In genomic region chr10:103716206-103717160, GRCh38 we compare ENCODE assay signal across 15 cellular contexts.
DNase-seq lines count a peak whose midpoint lies in the region; ATAC-seq and TF ChIP-seq lines count a peak whose summit lies in the region.
"Had no signal": no experiment of that assay in that cellular context is flagged by ENCODE, and none has a peak within 500 bp of the region (broad histone marks: within the 10 kb centered on the region; RNA-seq: fewer than 3 reads in every experiment).

No MANE protein-coding gene starts in this region.

- no peak overlapping the region for H2AFZ ChIP-seq in hepatocyte

- no peak overlapping the region for H3K4me3 ChIP-seq in hepatocyte
- no peak overlapping the region for H3K4me3 ChIP-seq in prostate gland
- H3K4me3 ChIP-seq: GM12878 had no signal

- no peaks in the 10 kb centered on the region for H3K27me3 ChIP-seq in hepatocyte
- no peaks in the 10 kb centered on the region for H3K27me3 ChIP-seq in prostate gland (replicated peaks; ENCODE audit: insufficient read depth)
- H3K27me3 ChIP-seq: brain microvascular endothelial cell had no signal

- H3K9me3 ChIP-seq in hepatocyte (ENCODE audit: low read depth), result no peaks in the 10 kb centered on the region
- no peaks in the 10 kb centered on the region for H3K9me3 ChIP-seq in prostate gland

- H3K27me3 Mint-ChIP-seq in activated T-helper 17 cell treated with anti-CD3 and anti-CD28 coated beads, Interleukin-2, amount 50 U/mL, for 72 hours, result no peaks in the 10 kb centered on the region
- peaks cover under 1% of the 10 kb centered on the region for H3K27me3 Mint-ChIP-seq in activated CD8-positive, alpha-beta T cell treated with anti-CD3 and anti-CD28 coated beads, Interleukin-2, amount 10 ng/mL, durations not matched to agents 7 days and 5 days (ENCODE audit: low read depth)
- H3K27me3 Mint-ChIP-seq: CD4-positive, alpha-beta memory T cell had no signal

- H3K36me3 Mint-ChIP-seq in activated T-helper 17 cell treated with anti-CD3 and anti-CD28 coated beads, Interleukin-2, amount 50 U/mL, for 72 hours (ENCODE audit: low read depth), result no peaks in the 10 kb centered on the region
- H3K36me3 Mint-ChIP-seq in activated CD8-positive, alpha-beta T cell treated with anti-CD3 and anti-CD28 coated beads, Interleukin-2, amount 10 ng/mL, durations not matched to agents 7 days and 5 days (ENCODE audit: low read depth), result no peaks in the 10 kb centered on the region
- H3K36me3 Mint-ChIP-seq: CD4-positive, alpha-beta memory T cell; naive B cell had no signal

- H3K27ac ChIP-seq in hepatocyte, result peak overlapping the region; percentile 51
- peak overlapping the region; percentile 74 to 80 for H3K27ac ChIP-seq in prostate gland
- H3K27ac ChIP-seq: brain microvascular endothelial cell had no signal

- H3K4me3 Mint-ChIP-seq in activated T-helper 17 cell treated with anti-CD3 and anti-CD28 coated beads, Interleukin-2, amount 50 U/mL, for 72 hours, result no peak overlapping the region
- no peak overlapping the region for H3K4me3 Mint-ChIP-seq in activated CD8-positive, alpha-beta T cell treated with anti-CD3 and anti-CD28 coated beads, Interleukin-2, amount 10 ng/mL, durations not matched to agents 7 days and 5 days
- H3K4me3 Mint-ChIP-seq: CD4-positive, alpha-beta memory T cell; naive B cell; T-helper 1 cell treated with Interleukin-12 subunit alpha and Interleukin-12 subunit beta and Interleukin-4 antibody, amounts not matched to agents 30 μg/mL and 1 μg/mL, for 36 hours had no signal

- H3K4me1 Mint-ChIP-seq in activated T-helper 17 cell treated with anti-CD3 and anti-CD28 coated beads, Interleukin-2, amount 50 U/mL, for 72 hours, result peaks cover 5% of the 10 kb centered on the region
- H3K4me1 Mint-ChIP-seq in activated CD8-positive, alpha-beta T cell treated with anti-CD3 and anti-CD28 coated beads, Interleukin-2, amount 10 ng/mL, durations not matched to agents 7 days and 5 days (ENCODE audit: low read depth), result peaks cover 9% of the 10 kb centered on the region
- H3K4me1 Mint-ChIP-seq: naive B cell had no signal

- H3K9me3 Mint-ChIP-seq in activated T-helper 17 cell treated with anti-CD3 and anti-CD28 coated beads, Interleukin-2, amount 50 U/mL, for 72 hours, result no peaks in the 10 kb centered on the region
- H3K9me3 Mint-ChIP-seq in activated CD8-positive, alpha-beta T cell treated with anti-CD3 and anti-CD28 coated beads, Interleukin-2, amount 10 ng/mL, durations not matched to agents 7 days and 5 days (ENCODE audit: insufficient read depth), result no peaks in the 10 kb centered on the region
- H3K9me3 Mint-ChIP-seq: CD4-positive, alpha-beta memory T cell; naive B cell; T-helper 1 cell treated with Interleukin-12 subunit alpha and Interleukin-12 subunit beta and Interleukin-4 antibody, amounts not matched to agents 30 μg/mL and 1 μg/mL, for 36 hours had no signal

- TF ChIP-seq CTCF in hepatocyte (IDR thresholded peaks at IDR 0.05; ENCODE audit: poor library complexity) (no peak), prostate gland (IDR thresholded peaks at IDR 0.05) (peak in 2 of 4 experiments; percentile 48 to 53)

- no peaks in the 10 kb centered on the region for H3K9me2 ChIP-seq in hepatocyte (replicated peaks; ENCODE audit: insufficient read depth)

- DNase-seq in COLO829 (ENCODE audit: low spot score) (peak; percentile 66), hepatocyte (ENCODE audit: low spot score) (no peak), prostate gland (ENCODE audit: low spot score) (peak; percentile 83)
- DNase-seq in activated CD8-positive, alpha-beta T cell treated with anti-CD3 and anti-CD28 coated beads, Interleukin-2, amount 10 ng/mL, durations not matched to agents 7 days and 5 days, result no peak
- DNase-seq: brain microvascular endothelial cell; CD4-positive, alpha-beta memory T cell; Karpas-422; naive B cell; NCI-H446 treated with DMSO at 0.1 percent for 48 hours had no signal

- H3K79me2 ChIP-seq in hepatocyte, result no peaks in the 10 kb centered on the region

- peaks cover 11% of the 10 kb centered on the region for H3K4me1 ChIP-seq in hepatocyte (ENCODE audit: insufficient read depth)
- H3K4me1 ChIP-seq in prostate gland (replicated peaks), result peaks cover 5% of the 10 kb centered on the region

- H3K36me3 ChIP-seq in hepatocyte (replicated peaks; ENCODE audit: insufficient read depth, low read depth) (no peaks in the 10 kb centered on the region), prostate gland (no peaks in the 10 kb centered on the region)
- H3K36me3 ChIP-seq: brain microvascular endothelial cell had no signal

- no peak overlapping the region for H3K4me2 ChIP-seq in hepatocyte

- ATAC-seq in activated T-helper 17 cell treated with anti-CD3 and anti-CD28 coated beads, Interleukin-2, amount 50 U/mL, for 72 hours (replicated peaks), result no peak
- ATAC-seq in HG03175 (IDR thresholded peaks at IDR 0.05; ENCODE audit: unreplicated experiment) (no peak), GM18505 (IDR thresholded peaks at IDR 0.05; ENCODE audit: unreplicated experiment) (no peak), HG03025 (IDR thresholded peaks at IDR 0.05; ENCODE audit: low FRiP score, unreplicated experiment) (no peak)
- ATAC-seq in activated CD8-positive, alpha-beta T cell treated with anti-CD3 and anti-CD28 coated beads, Interleukin-2, amount 10 ng/mL, durations not matched to agents 7 days and 5 days, result no peak
- ATAC-seq: GM12878 had no signal

- intact Hi-C loops in prostate gland (cut with DNase I), result no loop called here

- TF ChIP-seq POLR2A in prostate gland (IDR thresholded peaks at IDR 0.05) (no peak), GM18505 (IDR thresholded peaks at IDR 0.05; ENCODE audit: borderline replicate concordance, extremely low read depth, insufficient read depth, insufficient read length) (no peak)

- POLR2A ChIA-PET in activated CD8-positive, alpha-beta T cell treated with anti-CD3 and anti-CD28 coated beads, Interleukin-2, amount 10 ng/mL, durations not matched to agents 7 days and 5 days (lab: Charles Lee), result no interaction called here

- CTCF ChIA-PET in activated CD8-positive, alpha-beta T cell treated with anti-CD3 and anti-CD28 coated beads, Interleukin-2, amount 10 ng/mL, durations not matched to agents 7 days and 5 days (lab: Charles Lee), result interaction anchor here (0.7 to 1.6 kb wide), 2 partner anchors 10 to 172 kb away, joined by 3 to 4 read pairs; no protein-coding TSS in a partner anchor

- H4K20me1 ChIP-seq in hepatocyte (ENCODE audit: insufficient read depth, poor library complexity, severe bottlenecking), result no peaks in the 10 kb centered on the region

- WGBS in hepatocyte (ENCODE audit: low lambda C conversion rate, missing lambda C conversion rate), result 82% methylated on average over 11 of the region's 11 CpGs
- 61% methylated on average over 11 of the region's 11 CpGs for WGBS in prostate gland

- peak overlapping the region; percentile 21 for H3K27ac Mint-ChIP-seq in activated T-helper 17 cell treated with anti-CD3 and anti-CD28 coated beads, Interleukin-2, amount 50 U/mL, for 72 hours
- no peak overlapping the region for H3K27ac Mint-ChIP-seq in activated CD8-positive, alpha-beta T cell treated with anti-CD3 and anti-CD28 coated beads, Interleukin-2, amount 10 ng/mL, durations not matched to agents 7 days and 5 days
- H3K27ac Mint-ChIP-seq: T-helper 1 cell treated with Interleukin-12 subunit alpha and Interleukin-12 subunit beta and Interleukin-4 antibody, amounts not matched to agents 30 μg/mL and 1 μg/mL, for 36 hours had no signal

Comparison
In these comparisons a context has a peak if more than half of its experiments do, and no peak if none do; other contexts are left out.
1. DNase-seq: peak in COLO829 (single experiment) and prostate gland (single experiment); none in hepatocyte (single experiment) and activated CD8-positive, alpha-beta T cell treated with anti-CD3 and anti-CD28 coated beads, Interleukin-2, amount 10 ng/mL, durations not matched to agents 7 days and 5 days (single experiment).